ENCODE assay signal across 23 cellular contexts in genomic region chr11:130168105-130168504, GRCh38. TPM values are rescaled to one million over a fixed set of nuclear protein-coding genes. Genes with fewer than 3 reads are reported as not detected.
DNase-seq lines count a peak whose midpoint lies in the region; ATAC-seq and TF ChIP-seq lines count a peak whose summit lies in the region.
"Had no signal": no experiment of that assay in that cellular context is flagged by ENCODE, and none has a peak within 500 bp of the region (broad histone marks: within the 10 kb centered on the region; RNA-seq: fewer than 3 reads in every experiment).

No MANE protein-coding gene starts in this region.

- H3K27ac ChIP-seq in VCaP: peak overlapping the region; percentile 18
- H3K27ac ChIP-seq: coronary artery, heart left ventricle, stomach had no signal

- no peak overlapping the region for H3K27ac Mint-ChIP-seq in stimulated activated effector memory CD8-positive, alpha-beta T cell treated with anti-CD3 and anti-CD28 coated beads, Interleukin-12 subunit alpha, Interleukin-12 subunit beta, amount 100 ng/mL, for 72 hours

- H3K9me3 Mint-ChIP-seq in stimulated activated effector memory CD8-positive, alpha-beta T cell treated with anti-CD3 and anti-CD28 coated beads, Interleukin-12 subunit alpha, Interleukin-12 subunit beta, amount 100 ng/mL, for 72 hours: no peaks in the 10 kb centered on the region

- no peak for TF ChIP-seq CTCF in AG10803 (conservative IDR thresholded peaks at IDR 0.05; ENCODE audit: low read length)
- no peak for TF ChIP-seq CTCF in VCaP (conservative IDR thresholded peaks at IDR 0.05)
- TF ChIP-seq CTCF in GM20000 (IDR thresholded peaks at IDR 0.05; ENCODE audit: extremely low read depth, missing control alignments): no peak

- H3K4me3 Mint-ChIP-seq in stimulated activated effector memory CD8-positive, alpha-beta T cell treated with anti-CD3 and anti-CD28 coated beads, Interleukin-12 subunit alpha, Interleukin-12 subunit beta, amount 100 ng/mL, for 72 hours: no peak overlapping the region

- no peak for ATAC-seq in stimulated activated effector memory CD8-positive, alpha-beta T cell treated with anti-CD3 and anti-CD28 coated beads, Interleukin-12 subunit alpha, Interleukin-12 subunit beta, amount 100 ng/mL, for 72 hours
- ATAC-seq: GM12878, heart left ventricle, HepG2, right cardiac atrium had no signal

- no peaks in the 10 kb centered on the region for H3K4me1 Mint-ChIP-seq in stimulated activated effector memory CD8-positive, alpha-beta T cell treated with anti-CD3 and anti-CD28 coated beads, Interleukin-12 subunit alpha, Interleukin-12 subunit beta, amount 100 ng/mL, for 72 hours

- no peaks in the 10 kb centered on the region for H3K36me3 Mint-ChIP-seq in stimulated activated effector memory CD8-positive, alpha-beta T cell treated with anti-CD3 and anti-CD28 coated beads, Interleukin-12 subunit alpha, Interleukin-12 subunit beta, amount 100 ng/mL, for 72 hours

- DNase-seq in AG10803 (ENCODE audit: low read depth) (peak; percentile 27), HT1080 (ENCODE audit: low read depth) (peak; percentile 77), glomerular visceral epithelial cell (ENCODE audit: extremely low spot score) (peak; percentile 31), GM20000 (ENCODE audit: low spot score) (no peak), NCI-H1417 treated with DMSO at 0.1 percent for 48 hours (lab: John Stamatoyannopoulos, UW) (no peak), mucosa of gallbladder (ENCODE audit: low spot score) (no peak)
- no peak for DNase-seq in stimulated activated effector memory CD8-positive, alpha-beta T cell treated with anti-CD3 and anti-CD28 coated beads, Interleukin-12 subunit alpha, Interleukin-12 subunit beta, amount 100 ng/mL, for 72 hours (ENCODE audit: low spot score in 2 of 2)
- DNase-seq: activated CD4-positive, alpha-beta T cell treated with anti-CD3 and anti-CD28 coated beads, Interleukin-2, amount 50 U/mL, for 1 hour; activated naive CD4-positive, alpha-beta T cell treated with Interleukin-2 at 50 U/mL for 16 hours; activated T-cell treated with anti-CD3 and anti-CD28 coated beads for 4 hours; COR-L47; heart left ventricle; islet precursor cell; NCI-H2081 treated with DMSO at 0.1 percent for 48 hours; NCI-H524 treated with DMSO at 0.1 percent for 48 hours; OCI-M1; right cardiac atrium; stomach had no signal

- no peak overlapping the region for H3K4me3 ChIP-seq in AG10803 (ENCODE audit: low read length)
- H3K4me3 ChIP-seq: coronary artery, GM12878, heart left ventricle, stomach had no signal

RNA-seq across cellular contexts. Expression of gene ST14, which starts 8.5 kb away (rescaled TPM):
- 0.07 and 0.31 TPM in 2 replicates for total RNA-seq in HT1080 (2014; rRNA removed; shearing (Covaris generic))
- 0.05 and 0.14 TPM in 2 replicates for polyA plus RNA-seq in HT1080 (2015; cell fraction: cytosol; rRNA removed)
- polyA plus RNA-seq in HT1080 (2015; cell fraction: nucleus; rRNA removed): 0.06 TPM in 1 of 2 replicates, not detected in the other
- total RNA-seq in mucosa of gallbladder: 193 TPM
- total RNA-seq: G401 had no signal

Comparison
In these comparisons a context has a peak if more than half of its experiments do, and no peak if none do; other contexts are left out.
1. DNase-seq: peak in AG10803 (single experiment), HT1080 (single experiment) and glomerular visceral epithelial cell (single experiment); none in stimulated activated effector memory CD8-positive, alpha-beta T cell treated with anti-CD3 and anti-CD28 coated beads, Interleukin-12 subunit alpha, Interleukin-12 subunit beta, amount 100 ng/mL, for 72 hours (0 of 2), GM20000 (single experiment), NCI-H1417 treated with DMSO at 0.1 percent for 48 hours (single experiment) and mucosa of gallbladder (single experiment).
2. RNA of gene ST14, which starts 8.5 kb away (total RNA-seq): 193 TPM in mucosa of gallbladder (single experiment); 0.07 to 0.31 TPM in HT1080; every median in the first group is over 100 times any median in the second.